8 cellular contexts compared by ENCODE assay signal in genomic region chr4:41146716-41147506, GRCh38.
DNase-seq lines count a peak whose midpoint lies in the region; ATAC-seq and TF ChIP-seq lines count a peak whose summit lies in the region.

No MANE protein-coding gene starts in this region.

- DNase-seq in cardiac fibroblast (ENCODE audit: low read depth in 2 of 2) (peak; percentile 50 to 65), islet precursor cell (peak; percentile 86), MM.1S (no peak), NCI-H446 (lab: John Stamatoyannopoulos, UW) (no peak), KG1 (lab: John Stamatoyannopoulos, UW) (no peak)

- no peaks in the 10 kb centered on the region for H3K79me2 ChIP-seq in MM.1S (ENCODE audit: low read length)

- H3K4me1 ChIP-seq in HUES6 (ENCODE audit: control insufficient read depth, insufficient read depth, low read length) (peaks cover 25% of the 10 kb centered on the region), skeletal muscle tissue (ENCODE audit: control insufficient read depth in 3 of 3, insufficient read depth in 3 of 3, low read length in 3 of 3) (peaks cover 24 to 36% (median 25%) of the 10 kb centered on the region in 3 donors), MM.1S (ENCODE audit: low read length) (peaks cover 21% of the 10 kb centered on the region)

- H3K27me3 ChIP-seq in HUES6 (ENCODE audit: control insufficient read depth, insufficient read depth, low read length) (no peaks in the 10 kb centered on the region), skeletal muscle tissue (ENCODE audit: control insufficient read depth in 3 of 3, insufficient read depth in 3 of 3, low read length in 3 of 3) (no peaks in the 10 kb centered on the region), MM.1S (replicated peaks; ENCODE audit: insufficient read depth, low read length) (no peaks in the 10 kb centered on the region)

- H3K9me3 ChIP-seq in HUES6 (ENCODE audit: control insufficient read depth, insufficient read depth, low read depth, low read length) (no peaks in the 10 kb centered on the region), skeletal muscle tissue (ENCODE audit: control insufficient read depth in 3 of 3, low read length in 3 of 3) (no peaks in the 10 kb centered on the region), MM.1S (replicated peaks; ENCODE audit: insufficient read depth, low read length) (no peaks in the 10 kb centered on the region)

- no peaks in the 10 kb centered on the region for H4K20me1 ChIP-seq in MM.1S (ENCODE audit: insufficient read depth, low read length)

- H3K36me3 ChIP-seq in HUES6 (ENCODE audit: control insufficient read depth, insufficient read depth, low read length) (no peaks in the 10 kb centered on the region), skeletal muscle tissue (ENCODE audit: control insufficient read depth in 3 of 3, insufficient read depth in 3 of 3, low read length in 3 of 3) (peaks cover 0 to 1% (median 0%) of the 10 kb centered on the region in 3 donors), MM.1S (replicated peaks; ENCODE audit: insufficient read depth, low read length) (no peaks in the 10 kb centered on the region)

- no peak overlapping the region for H3K4me3 ChIP-seq in HUES6 (ENCODE audit: low read depth, low read length)
- no peak overlapping the region for H3K4me3 ChIP-seq in cardiac fibroblast (replicated peaks in 1 of 2; ENCODE audit: low read depth in 2 of 2, low read length in 2 of 2)
- H3K4me3 ChIP-seq in skeletal muscle tissue (ENCODE audit: low read length in 3 of 3), result no peak overlapping the region
- no peak overlapping the region for H3K4me3 ChIP-seq in MM.1S (ENCODE audit: low read length)

- ATAC-seq in HG03039 (IDR thresholded peaks at IDR 0.05; ENCODE audit: unreplicated experiment), result no peak

- H3K9ac ChIP-seq in HUES6 (ENCODE audit: low read length) (no peak overlapping the region), skeletal muscle tissue (ENCODE audit: low read depth in 1 of 3, low read length in 3 of 3) (no peak overlapping the region), MM.1S (ENCODE audit: low read length) (no peak overlapping the region)

- H2AFZ ChIP-seq in MM.1S (ENCODE audit: low read length), result no peak overlapping the region

- H3F3A ChIP-seq in MM.1S (ENCODE audit: insufficient read depth, low read length), result peaks cover 15% of the 10 kb centered on the region

- H3K27ac ChIP-seq in HUES6 (ENCODE audit: low read depth, low read length) (0 out of 2 replicates have a peak overlapping the region, but pooled peaks have one; percentile 32), skeletal muscle tissue (ENCODE audit: low read depth, low read length) (peak overlapping the region; percentile 54), MM.1S (ENCODE audit: low read length) (no peak overlapping the region)

- no peak for TF ChIP-seq CTCF in cardiac fibroblast (IDR thresholded peaks at IDR 0.05; ENCODE audit: low read depth, low read length)
- no peak for TF ChIP-seq CTCF in MM.1S (IDR thresholded peaks at IDR 0.05; ENCODE audit: low read length)

- H3K9me2 ChIP-seq in MM.1S (replicated peaks; ENCODE audit: insufficient read depth, low read length), result no peaks in the 10 kb centered on the region

- H3K4me2 ChIP-seq in MM.1S (ENCODE audit: low read depth, low read length), result no peak overlapping the region

Comparison
In these comparisons a context has a peak if more than half of its experiments do, and no peak if none do; other contexts are left out.
1. DNase-seq: peak in cardiac fibroblast (2 of 2) and islet precursor cell (single experiment); none in MM.1S (single experiment), NCI-H446 (0 of 2) and KG1 (single experiment).